13 cellular contexts compared by ENCODE assay signal in the genomic region with DNA sequence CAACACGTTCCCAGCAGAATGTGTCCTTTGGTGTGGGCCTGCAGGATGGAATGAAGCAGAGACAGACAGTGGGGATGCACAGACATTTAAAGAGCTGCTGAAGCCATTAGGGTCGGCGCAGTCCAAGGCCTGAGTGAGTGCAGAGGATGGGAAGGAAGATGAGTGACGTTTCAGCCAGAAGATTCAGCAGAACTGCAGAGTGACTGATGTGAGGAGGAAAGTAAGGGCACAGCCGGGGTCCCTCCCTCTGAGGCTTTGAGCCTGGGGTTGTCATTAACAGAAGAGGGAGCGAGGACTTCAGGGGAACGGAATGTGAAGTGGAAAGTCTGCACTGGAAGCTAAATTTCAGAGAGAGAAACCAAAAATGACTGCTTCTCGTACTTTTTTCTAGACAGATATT.
DNase-seq lines count a peak whose midpoint lies in the region; ATAC-seq and TF ChIP-seq lines count a peak whose summit lies in the region.
"Had no signal": no experiment of that assay in that cellular context is flagged by ENCODE, and none has a peak within 500 bp of the region (broad histone marks: within the 10 kb centered on the region; RNA-seq: fewer than 3 reads in every experiment).

No MANE protein-coding gene starts in this region.

- peaks cover 0 to 31% (median 20%) of the 10 kb centered on the region in 9 donors for H3K4me1 ChIP-seq in heart right ventricle
- H3K4me1 ChIP-seq: parathyroid adenoma had no signal

- H3K36me3 ChIP-seq in heart right ventricle (peaks cover 0 to 39% (median 0%) of the 10 kb centered on the region in 9 donors), WERI-Rb-1 (no peaks in the 10 kb centered on the region)

- no peaks in the 10 kb centered on the region for H3K27me3 ChIP-seq in AG04450 (ENCODE audit: control insufficient read depth, insufficient read depth, low read length)
- no peaks in the 10 kb centered on the region for H3K27me3 ChIP-seq in heart right ventricle
- no peaks in the 10 kb centered on the region for H3K27me3 ChIP-seq in CD4-positive, alpha-beta T cell (ENCODE audit: control insufficient read depth, insufficient read depth, low read length)
- H3K27me3 ChIP-seq in WERI-Rb-1 (ENCODE audit: insufficient read depth, low read depth, severe bottlenecking), result no peaks in the 10 kb centered on the region

- no peaks in the 10 kb centered on the region for H3K27me3 Mint-ChIP-seq in osteocyte (ENCODE audit: unreplicated experiment)
- no peaks in the 10 kb centered on the region for H3K27me3 Mint-ChIP-seq in CD4-positive, alpha-beta T cell

- H3K4me3 ChIP-seq in AG04450 (ENCODE audit: low read depth, low read length), result 0 out of 2 replicates have a peak overlapping the region, but pooled peaks have one; percentile 1
- H3K4me3 ChIP-seq in heart right ventricle, result peak overlapping the region in 3 of 10 donors; percentile 12 to 17 (median 14)
- H3K4me3 ChIP-seq in WERI-Rb-1 (ENCODE audit: low read depth, low read length), result no peak overlapping the region

- H3K9me3 ChIP-seq in AG04450 (ENCODE audit: control insufficient read depth, insufficient read depth, low read length), result peaks cover 3% of the 10 kb centered on the region; the same call in 1 of the 2 replicates
- peaks cover 0 to 19% (median 0%) of the 10 kb centered on the region in 11 donors for H3K9me3 ChIP-seq in heart right ventricle
- H3K9me3 ChIP-seq in CD4-positive, alpha-beta T cell (ENCODE audit: control insufficient read depth, low read length), result peaks cover 4% of the 10 kb centered on the region
- no peaks in the 10 kb centered on the region for H3K9me3 ChIP-seq in WERI-Rb-1 (ENCODE audit: severe bottlenecking)

- H3K27ac Mint-ChIP-seq in osteocyte (ENCODE audit: unreplicated experiment), result peak overlapping the region; percentile 70
- no peak overlapping the region for H3K27ac Mint-ChIP-seq in CD4-positive, alpha-beta T cell

- TF ChIP-seq CTCF in AG04450 (IDR thresholded peaks at IDR 0.05; ENCODE audit: low read depth, low read length) (no peak), RWPE1 (conservative IDR thresholded peaks at IDR 0.05; ENCODE audit: low read depth) (no peak), heart right ventricle (IDR thresholded peaks at IDR 0.05) (no peak), osteocyte (IDR thresholded peaks at IDR 0.05) (no peak), WERI-Rb-1 (IDR thresholded peaks at IDR 0.05; ENCODE audit: low read depth, low read length) (no peak)
- no peak for TF ChIP-seq CTCF in CD4-positive, alpha-beta T cell (IDR thresholded peaks at IDR 0.05)

- intact Hi-C loops in heart right ventricle (cut with DNase I), result loop anchor here in 1 of 10 donors (5.0 kb wide), 1 partner anchor 33 kb away; no protein-coding TSS in a partner anchor
- intact Hi-C loops in CD4-positive, alpha-beta T cell (cut with DNase I, micrococcal nuclease), result no loop called here

- H3K27ac ChIP-seq in AG04450 (ENCODE audit: low read depth, low read length), result peak overlapping the region; percentile 68
- H3K27ac ChIP-seq in RWPE1, result peak overlapping the region; percentile 26; the same call in 1 of the 2 replicates
- H3K27ac ChIP-seq in heart right ventricle, result peak overlapping the region in 9 of 10 donors; percentile 3 to 84 (median 53)
- H3K27ac ChIP-seq in CD4-positive, alpha-beta T cell (ENCODE audit: low read depth, low read length), result no peak overlapping the region
- H3K27ac ChIP-seq in WERI-Rb-1, result no peak overlapping the region
- H3K27ac ChIP-seq: parathyroid adenoma had no signal

- no peak overlapping the region for H3K4me3 Mint-ChIP-seq in osteocyte (ENCODE audit: unreplicated experiment)
- H3K4me3 Mint-ChIP-seq in CD4-positive, alpha-beta T cell, result no peak overlapping the region

- 44 to 46% methylated on average over 8 of the region's 8 CpGs for WGBS in heart right ventricle, 2 donors

- peaks cover 16% of the 10 kb centered on the region for H3K4me1 Mint-ChIP-seq in osteocyte (ENCODE audit: unreplicated experiment)
- no peaks in the 10 kb centered on the region for H3K4me1 Mint-ChIP-seq in CD4-positive, alpha-beta T cell (ENCODE audit: low read depth)

- no peaks in the 10 kb centered on the region for H3K9me3 Mint-ChIP-seq in osteocyte (ENCODE audit: unreplicated experiment)
- H3K9me3 Mint-ChIP-seq in CD4-positive, alpha-beta T cell, result no peaks in the 10 kb centered on the region

- ATAC-seq in heart right ventricle, result peak in 7 of 8 donors; percentile 54 to 81 (median 69)
- no peak for ATAC-seq in CD4-positive, alpha-beta T cell (ENCODE audit: poor library complexity)

- POLR2A ChIA-PET in AG04450 (lab: Yijun Ruan, JAX) (no interaction called here), RWPE1 (lab: Yijun Ruan, JAX; ENCODE audit: low non-redundant PET) (no interaction called here)
- POLR2A ChIA-PET in CD4-positive, alpha-beta T cell (lab: Charles Lee), result no interaction called here

- CTCF ChIA-PET in AG04450 (lab: Charles Lee) (interaction anchor here (0.9 to 1.5 kb wide), 2 partner anchors 91 to 119 kb away, joined by 3 to 4 read pairs; no protein-coding TSS in a partner anchor), RWPE1 (lab: Yijun Ruan, JAX) (no interaction called here)
- CTCF ChIA-PET in CD4-positive, alpha-beta T cell (lab: Charles Lee), result no interaction called here

- H3K36me3 Mint-ChIP-seq in osteocyte (ENCODE audit: unreplicated experiment), result peaks cover 33% of the 10 kb centered on the region
- no peaks in the 10 kb centered on the region for H3K36me3 Mint-ChIP-seq in CD4-positive, alpha-beta T cell (ENCODE audit: low read depth)

- DNase-seq in AG04450 (ENCODE audit: low read depth, low spot score) (no peak), RWPE1 (ENCODE audit: low spot score) (no peak), heart right ventricle (no peak), osteocyte (ENCODE audit: extremely low spot score, unreplicated experiment) (no peak), WERI-Rb-1 (no peak), SK-N-DZ (ENCODE audit: low spot score) (no peak), SKM-1 treated with dmso at 0.1 percent for 144 hours (lab: John Stamatoyannopoulos, UW; ENCODE audit: unreplicated experiment) (no peak)
- no peak for DNase-seq in CD4-positive, alpha-beta T cell
- DNase-seq: activated CD4-positive, CD25-positive, alpha-beta regulatory T cell treated with anti-CD3 and anti-CD28 coated beads, Interleukin-2, amount 50 U/mL, for 72 hours; kidney; NCI-H446; SHP77 had no signal

Comparison
In these comparisons a context has a peak if more than half of its experiments do, and no peak if none do; other contexts are left out.
1. H3K27ac ChIP-seq: peak in AG04450 (single experiment), RWPE1 (single experiment) and heart right ventricle (9 of 10); none in CD4-positive, alpha-beta T cell (single experiment) and WERI-Rb-1 (single experiment).